ENCODE assay signal across 20 cellular contexts in the genomic region with DNA sequence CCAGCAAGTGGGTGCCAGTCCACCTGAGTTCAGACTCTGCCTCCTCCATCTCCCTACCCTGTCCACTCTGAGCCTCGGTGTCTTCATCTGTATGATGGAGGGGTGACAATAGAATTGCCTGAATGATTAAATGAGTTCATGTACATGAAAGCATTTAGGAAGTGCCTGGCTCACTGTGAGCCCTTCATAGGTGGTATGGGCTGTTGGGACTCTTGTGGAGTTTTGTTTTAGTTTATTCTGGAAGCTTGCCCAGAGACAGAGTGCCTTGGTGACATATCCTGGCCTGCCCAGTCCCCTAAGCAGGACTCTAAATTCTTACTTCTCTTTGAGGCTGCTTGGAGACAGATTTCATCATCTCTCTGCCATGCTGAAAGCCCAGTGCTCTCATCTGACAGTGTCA. TPM values are rescaled to one million over a fixed set of nuclear protein-coding genes. Genes with fewer than 3 reads are reported as not detected.
"Had no signal": no experiment of that assay in that cellular context is flagged by ENCODE, and none has a peak within 500 bp of the region (broad histone marks: within the 10 kb centered on the region; RNA-seq: fewer than 3 reads in every experiment).

No MANE protein-coding gene starts in this region.

- H3K36me3 Mint-ChIP-seq: activated naive CD4-positive, alpha-beta T cell treated with anti-CD3 and anti-CD28 coated beads, Interleukin-2, amount 50 U/mL, for 72 hours; naive thymus-derived CD8-positive, alpha-beta T cell had no signal

- H3K27ac ChIP-seq: colonic mucosa, gastroesophageal sphincter, heart right ventricle, neutrophil, skin epidermis, tibial nerve, vagina had no signal

- H3K36me3 ChIP-seq: colonic mucosa, neutrophil had no signal

- H3K27me3 ChIP-seq: colonic mucosa, gastroesophageal sphincter, heart right ventricle, neutrophil, tibial nerve, vagina had no signal

- H3K27ac Mint-ChIP-seq: activated B cell treated with CpG ODN at 0.5 μM for 24 hours; activated CD8-positive, alpha-beta T cell treated with anti-CD3 and anti-CD28 coated beads, Interleukin-2, amount 10 ng/mL, durations not matched to agents 7 days and 5 days; activated naive CD4-positive, alpha-beta T cell treated with anti-CD3 and anti-CD28 coated beads, Interleukin-2, amount 50 U/mL, for 72 hours had no signal

- H3K4me3 ChIP-seq: colonic mucosa, gastroesophageal sphincter, heart right ventricle, skin epidermis, tibial nerve, vagina had no signal

- H3K9me3 ChIP-seq: colonic mucosa, gastroesophageal sphincter, heart right ventricle, neutrophil, tibial nerve, vagina had no signal

- H3K4me1 Mint-ChIP-seq: activated B cell treated with CpG ODN at 0.5 μM for 24 hours had no signal

- H3K9me3 Mint-ChIP-seq: activated B cell treated with CpG ODN at 0.5 μM for 24 hours; activated naive CD4-positive, alpha-beta T cell treated with anti-CD3 and anti-CD28 coated beads, Interleukin-2, amount 50 U/mL, for 72 hours; naive thymus-derived CD8-positive, alpha-beta T cell had no signal

- DNase-seq: activated B cell treated with CpG ODN at 0.5 μM for 24 hours; activated CD4-positive, alpha-beta T cell treated with anti-CD3 and anti-CD28 coated beads for 48 hours; activated CD8-positive, alpha-beta memory T cell treated with anti-CD3 and anti-CD28 coated beads, Interleukin-2, amount 50 U/mL, for 4 hours; activated CD8-positive, alpha-beta T cell treated with anti-CD3 and anti-CD28 coated beads, Interleukin-2, amount 10 ng/mL, durations not matched to agents 7 days and 5 days; activated effector memory CD4-positive, alpha-beta T cell treated with anti-CD3 and anti-CD28 coated beads, Interleukin-2, amount 50 U/mL, for 16 hours; activated T-cell treated with anti-CD3 and anti-CD28 coated beads, Interleukin-2, amount 50 U/mL, for 48 hours; colonic mucosa; heart right ventricle; left cardiac atrium; mesenchymal stem cell; naive thymus-derived CD8-positive, alpha-beta T cell; retina; stimulated activated CD4-positive, alpha-beta T cell treated with anti-CD3 and anti-CD28 coated beads, Interleukin-4, amount 100 ng/mL, for 24 hours; stimulated activated naive CD4-positive, alpha-beta T cell treated with Interleukin-2 at 50 U/mL for 16 hours had no signal

- ATAC-seq: activated CD8-positive, alpha-beta T cell treated with anti-CD3 and anti-CD28 coated beads, Interleukin-2, amount 10 ng/mL, durations not matched to agents 7 days and 5 days; activated naive CD4-positive, alpha-beta T cell treated with anti-CD3 and anti-CD28 coated beads, Interleukin-2, amount 50 U/mL, for 72 hours; gastroesophageal sphincter; left cardiac atrium; naive thymus-derived CD8-positive, alpha-beta T cell had no signal

- H3K4me1 ChIP-seq: colonic mucosa, tibial nerve, vagina had no signal

- H3K4me3 Mint-ChIP-seq: activated B cell treated with CpG ODN at 0.5 μM for 24 hours; activated CD8-positive, alpha-beta T cell treated with anti-CD3 and anti-CD28 coated beads, Interleukin-2, amount 10 ng/mL, durations not matched to agents 7 days and 5 days; naive thymus-derived CD8-positive, alpha-beta T cell had no signal

RNA-seq across cellular contexts. Expression of gene EFHD1, which starts 39.2 kb away (rescaled TPM):
- total RNA-seq: activated B cell treated with CpG ODN at 0.5 μM for 24 hours had no signal
